Comparison of ENCODE assay signal across 8 cellular contexts in genomic region chr20:45963059-45964011, GRCh38. TPM values are rescaled to one million over a fixed set of nuclear protein-coding genes. Genes with fewer than 3 reads are reported as not detected.
DNase-seq lines count a peak whose midpoint lies in the region; ATAC-seq, FAIRE-seq and TF ChIP-seq lines count a peak whose summit lies in the region.

No MANE protein-coding gene starts in this region.

- H3K4me1 Mint-ChIP-seq in neural progenitor cell, result no peaks in the 10 kb centered on the region

- no peak overlapping the region for H3K27ac Mint-ChIP-seq in neural progenitor cell

- H3K27ac ChIP-seq in A549, result no peak overlapping the region
- no peak overlapping the region for H3K27ac ChIP-seq in neural progenitor cell

- H3K4me2 ChIP-seq in A549 (no peak overlapping the region), neural progenitor cell (no peak overlapping the region)

- DNase-seq in A549 (ENCODE audit: low read depth in 1 of 2, low spot score in 1 of 2), result peak; percentile 28 to 68
- peak; percentile 11 for DNase-seq in GDM1 (lab: John Stamatoyannopoulos, UW)
- DNase-seq in NCI-H2227 treated with DMSO at 0.1 percent for 48 hours (lab: John Stamatoyannopoulos, UW), result peak; percentile 38
- DNase-seq in cerebellum (ENCODE audit: low spot score), result peak; percentile 63
- DNase-seq in neural progenitor cell (ENCODE audit: low spot score), result peak; percentile 67
- DNase-seq in stimulated activated CD4-positive, alpha-beta T cell treated with anti-CD3 and anti-CD28 coated beads, Interleukin-1b, Interleukin-23, amount 100 ng/mL, for 48 hours, result no peak
- no peak for DNase-seq in NCI-H187 (lab: John Stamatoyannopoulos, UW)

- H3K27me3 Mint-ChIP-seq in neural progenitor cell (ENCODE audit: insufficient read depth, low read depth), result peaks cover 3% of the 10 kb centered on the region

- no peaks in the 10 kb centered on the region for H3F3A ChIP-seq in neural progenitor cell (ENCODE audit: low read depth)

- H3K36me3 Mint-ChIP-seq in neural progenitor cell, result peaks cover 11% of the 10 kb centered on the region

- TF ChIP-seq POLR2A in A549 (IDR thresholded peaks at IDR 0.05; ENCODE audit: low read length), result no peak

- POLR2A ChIA-PET in A549 (lab: Yijun Ruan, JAX), result no interaction called here

- H3K9ac ChIP-seq in neural progenitor cell, result no peak overlapping the region

- TF ChIP-seq CTCF in A549 (IDR thresholded peaks at IDR 0.05) (peak; percentile 40; the same call in 2 of the 3 replicates), neural progenitor cell (IDR thresholded peaks at IDR 0.05) (peak; percentile 51)

- no peaks in the 10 kb centered on the region for H3K27me3 ChIP-seq in neural progenitor cell

- H3K4me3 Mint-ChIP-seq in neural progenitor cell, result no peak overlapping the region

- CTCF ChIA-PET in A549 (lab: Yijun Ruan, JAX), result interaction anchor here (0.6 to 21.4 kb wide), 27 partner anchors 3 to 644 kb away, joined by 3 to 358 read pairs (median 5); partner anchors contain the start of genes CTSA, NEURL2, PCIF1 and SYS1

- 84% methylated on average over 33 of the region's 34 CpGs for WGBS in A549 (ENCODE audit: missing lambda C conversion rate)

- H4K20me1 ChIP-seq in neural progenitor cell (ENCODE audit: low read depth), result no peaks in the 10 kb centered on the region

- TF ChIP-seq RAD21 in A549 (conservative IDR thresholded peaks at IDR 0.05 in 1 of 2, IDR thresholded peaks at IDR 0.05 in 1 of 2), result peak; percentile 57 to 60; a peak in 4 of 5 replicates

- ATAC-seq in A549 (peak; percentile 77 to 79), HG03469 (IDR thresholded peaks at IDR 0.05; ENCODE audit: unreplicated experiment) (no peak)

- H3K9me3 Mint-ChIP-seq in neural progenitor cell, result no peaks in the 10 kb centered on the region

- H3K4me3 ChIP-seq in A549 (no peak overlapping the region), neural progenitor cell (no peak overlapping the region)

- no peaks in the 10 kb centered on the region for H3K79me2 ChIP-seq in neural progenitor cell (ENCODE audit: low read depth)

- H3K9me3 ChIP-seq in A549, result peaks cover 4% of the 10 kb centered on the region; the same call in 1 of the 3 replicates
- no peaks in the 10 kb centered on the region for H3K9me3 ChIP-seq in neural progenitor cell (ENCODE audit: low read depth)

- H3K4me1 ChIP-seq in A549, result no peaks in the 10 kb centered on the region
- no peaks in the 10 kb centered on the region for H3K4me1 ChIP-seq in neural progenitor cell

- no peaks in the 10 kb centered on the region for H3K36me3 ChIP-seq in neural progenitor cell

- no peak for FAIRE-seq in A549 (lab: Jason Lieb, UNC)

- no peak overlapping the region for H2AFZ ChIP-seq in neural progenitor cell (replicated peaks)

- no peak for TF ChIP-seq EP300 in A549 (IDR thresholded peaks at IDR 0.05)

TF ChIP-seq in A549, 52 proteins besides CTCF, POLR2A, EP300 and RAD21:
- TF ChIP-seq BCL3 (IDR thresholded peaks at IDR 0.05) (no peak), E2F6 (IDR thresholded peaks at IDR 0.05; ENCODE audit: borderline replicate concordance, low read depth) (no peak), SMC3 (IDR thresholded peaks at IDR 0.05) (peak; percentile 48; the same call in 2 of the 3 replicates), CBX8 (IDR thresholded peaks at IDR 0.05) (no peak)

RNA-seq across cellular contexts. Expression of gene ZNF335, which starts 8.7 kb away (rescaled TPM):
- polyA plus RNA-seq in A549 (2011; rRNA removed), result 7.3 and 8.4 TPM in 2 replicates
- 15.0 and 17.8 TPM in 2 replicates for polyA plus RNA-seq in A549 (2012; cell fraction: cytosol; rRNA removed)
- 58.4 and 78.4 TPM in 2 replicates for polyA plus RNA-seq in A549 (2012; cell fraction: nucleus; rRNA removed)
- polyA plus RNA-seq in A549 (2017; fragmentation: RNase III; extraction: RNeasy Plus Mini Kit Qiagen cat#74134 plus additional on column Dnase treatment), result 9.1 to 10.3 TPM (median 9.3 TPM) in 3 replicates
- polyA minus RNA-seq in A549 (2011; rRNA and poly(A)+ RNA removed), result 22.3 and 31.1 TPM in 2 replicates
- total RNA-seq in cerebellum, result 17.1 TPM
- 7.2 and 17.4 TPM in 2 replicates for total RNA-seq in neural progenitor cell (ENCODE audit: low replicate concordance)

RNA-seq across cellular contexts. Expression of gene PCIF1, which starts 28.9 kb away (rescaled TPM):
- polyA plus RNA-seq in A549 (2011; rRNA removed) (19.7 and 24.3 TPM in 2 replicates), A549 (2017; fragmentation: RNase III; extraction: RNeasy Plus Mini Kit Qiagen cat#74134 plus additional on column Dnase treatment) (18.7 to 21.6 TPM (median 21.4 TPM) in 3 replicates)
- polyA plus RNA-seq in A549 (2012; cell fraction: cytosol; rRNA removed), result 35.9 and 44.3 TPM in 2 replicates
- polyA plus RNA-seq in A549 (2012; cell fraction: nucleus; rRNA removed), result 42.9 and 44.2 TPM in 2 replicates
- polyA minus RNA-seq in A549 (2011; rRNA and poly(A)+ RNA removed), result 33.1 and 40.2 TPM in 2 replicates
- total RNA-seq in cerebellum (13.3 TPM), neural progenitor cell (ENCODE audit: low replicate concordance) (9.5 and 24.5 TPM in 2 replicates)

RNA-seq across cellular contexts. Expression of gene MMP9, which starts 45.4 kb away (rescaled TPM):
- polyA plus RNA-seq in A549 (2011; rRNA removed) (0.09 and 0.12 TPM in 2 replicates), A549 (2017; fragmentation: RNase III; extraction: RNeasy Plus Mini Kit Qiagen cat#74134 plus additional on column Dnase treatment) (0.06 to 0.34 TPM (median 0.24 TPM) in 3 replicates)
- 0.14 and 0.16 TPM in 2 replicates for polyA plus RNA-seq in A549 (2012; cell fraction: cytosol; rRNA removed)
- 0.43 and 0.44 TPM in 2 replicates for polyA plus RNA-seq in A549 (2012; cell fraction: nucleus; rRNA removed)
- 0.21 TPM in 1 of 2 replicates, not detected in the other for polyA minus RNA-seq in A549 (2011; rRNA and poly(A)+ RNA removed)
- total RNA-seq in cerebellum (not detected), neural progenitor cell (ENCODE audit: low replicate concordance) (0.15 TPM in 1 of 2 replicates, not detected in the other)

RNA-seq across cellular contexts. Expression of gene PLTP, which starts 51.4 kb away (rescaled TPM):
- 2.7 and 4.5 TPM in 2 replicates for polyA plus RNA-seq in A549 (2011; rRNA removed)
- 2.9 and 3.6 TPM in 2 replicates for polyA plus RNA-seq in A549 (2012; cell fraction: cytosol; rRNA removed)
- 2.3 and 3.2 TPM in 2 replicates for polyA plus RNA-seq in A549 (2012; cell fraction: nucleus; rRNA removed)
- polyA plus RNA-seq in A549 (2017; fragmentation: RNase III; extraction: RNeasy Plus Mini Kit Qiagen cat#74134 plus additional on column Dnase treatment), result 0.97 to 1.6 TPM (median 1.5 TPM) in 3 replicates
- 3.8 and 4.1 TPM in 2 replicates for polyA minus RNA-seq in A549 (2011; rRNA and poly(A)+ RNA removed)
- total RNA-seq in cerebellum, result 37.5 TPM
- 22.3 and 54.4 TPM in 2 replicates for total RNA-seq in neural progenitor cell (ENCODE audit: low replicate concordance)

Comparison
In these comparisons a context has a peak if more than half of its experiments do, and no peak if none do; other contexts are left out.
1. DNase-seq: peak in A549 (2 of 2), GDM1 (single experiment), NCI-H2227 treated with DMSO at 0.1 percent for 48 hours (single experiment), cerebellum (single experiment) and neural progenitor cell (single experiment); none in stimulated activated CD4-positive, alpha-beta T cell treated with anti-CD3 and anti-CD28 coated beads, Interleukin-1b, Interleukin-23, amount 100 ng/mL, for 48 hours (single experiment) and NCI-H187 (0 of 2).